1 cellular context compared by ENCODE assay signal in genomic region chr1:172442404-172442803, GRCh38.
TF ChIP-seq lines count a peak whose summit lies in the region.

No MANE protein-coding gene starts in this region.

TF ChIP-seq in K562, 482 proteins besides CTCF, POLR2A, EP300 and RAD21 (continued from another document and continues in another):
- TF ChIP-seq HIVEP1 (CRISPR knock-in tag; IDR thresholded peaks at IDR 0.05) (no peak), HLTF (IDR thresholded peaks at IDR 0.05) (peak; percentile 53; the same call in 1 of the 2 replicates), E2F4 (CRISPR knock-in tag; IDR thresholded peaks at IDR 0.05; ENCODE audit: low read depth) (no peak), HCFC1 (IDR thresholded peaks at IDR 0.05; ENCODE audit: low read depth, low read length) (no peak), NUFIP1 (IDR thresholded peaks at IDR 0.05; ENCODE audit: partially characterized antibody) (no peak), SNAPC5 (CRISPR knock-in tag; IDR thresholded peaks at IDR 0.05) (no peak), CC2D1A (IDR thresholded peaks at IDR 0.05) (peak; percentile 69; the same call in 1 of the 2 replicates), ZNF707 (CRISPR knock-in tag; conservative IDR thresholded peaks at IDR 0.05) (no peak), RBM34 (IDR thresholded peaks at IDR 0.05; ENCODE audit: borderline replicate concordance, insufficient read depth, low read length) (no peak), TFE3 (CRISPR knock-in tag; IDR thresholded peaks at IDR 0.05) (no peak), MBD2 (IDR thresholded peaks at IDR 0.05; ENCODE audit: borderline replicate concordance, low read depth) (0 out of 2 replicates have a peak, but pooled peaks have one; percentile 27), NCOA1 (IDR thresholded peaks at IDR 0.05; ENCODE audit: low read depth) (no peak; the same call in 1 of the 2 replicates), TBP (optimal IDR thresholded peaks at IDR 0.05; ENCODE audit: low read depth, low read length) (no peak), TRIM28 (IDR thresholded peaks at IDR 0.05) (0 out of 2 replicates have a peak, but pooled peaks have one; percentile 50), MYBL2 (IDR thresholded peaks at IDR 0.05; ENCODE audit: low read depth) (no peak), MYBL2 (CRISPR knock-in tag; IDR thresholded peaks at IDR 0.05; ENCODE audit: borderline replicate concordance) (no peak), ILF3 (IDR thresholded peaks at IDR 0.05; ENCODE audit: borderline replicate concordance) (no peak), THRB (CRISPR knock-in tag; conservative IDR thresholded peaks at IDR 0.05) (no peak), BMI1 (IDR thresholded peaks at IDR 0.05; ENCODE audit: low read length) (no peak), CREM (IDR thresholded peaks at IDR 0.05; ENCODE audit: low read depth) (peak; percentile 53), NCOA2 (IDR thresholded peaks at IDR 0.05; ENCODE audit: partially characterized antibody in 2 of 2) (no peak), HDGF (IDR thresholded peaks at IDR 0.05) (no peak), SRF (CRISPR knock-in tag; IDR thresholded peaks at IDR 0.05) (peak in 1 of 2 experiments; percentile 86; a peak in 1 of 4 replicates), BRF1 (IDR thresholded peaks at IDR 0.05; ENCODE audit: borderline replicate concordance, extremely low read depth, insufficient read length) (no peak), FOXK2 (conservative IDR thresholded peaks at IDR 0.05 in 1 of 2, IDR thresholded peaks at IDR 0.05 in 1 of 2; ENCODE audit: low read depth in 2 of 2) (0 out of 4 replicates have a peak, but pooled peaks of 1 of the 2 experiments have one; percentile 13), ID3 (CRISPR knock-in tag; IDR thresholded peaks at IDR 0.05) (no peak), ID3 (tag; IDR thresholded peaks at IDR 0.05) (no peak), SETDB1 (IDR thresholded peaks at IDR 0.05; ENCODE audit: low read length) (no peak), HNRNPH1 (optimal IDR thresholded peaks at IDR 0.05; ENCODE audit: low read depth, low read length) (no peak), GTF2F1 (IDR thresholded peaks at IDR 0.05; ENCODE audit: low read depth, low read length) (no peak), FOXA3 (CRISPR knock-in tag; conservative IDR thresholded peaks at IDR 0.05 in 1 of 2, IDR thresholded peaks at IDR 0.05 in 1 of 2) (peak in 1 of 2 experiments; percentile 51; a peak in 2 of 4 replicates), FOXP4 (CRISPR knock-in tag; IDR thresholded peaks at IDR 0.05; ENCODE audit: borderline replicate concordance) (no peak), ZBTB7A (IDR thresholded peaks at IDR 0.05; ENCODE audit: borderline replicate concordance, control insufficient read depth, low read depth, low read length) (peak; percentile 81), ZNF408 (CRISPR knock-in tag; IDR thresholded peaks at IDR 0.05; ENCODE audit: low read depth) (no peak), ZNF311 (CRISPR knock-in tag; IDR thresholded peaks at IDR 0.05) (no peak), PHB (CRISPR knock-in tag; IDR thresholded peaks at IDR 0.05) (no peak), ARID3A (IDR thresholded peaks at IDR 0.05; ENCODE audit: borderline replicate concordance, low read depth, low read length) (peak; percentile 75; the same call in 1 of the 2 replicates), NR2C1 (IDR thresholded peaks at IDR 0.05) (peak; percentile 58; the same call in 1 of the 2 replicates), NR2C1 (tag; IDR thresholded peaks at IDR 0.05) (peak; percentile 82), BCOR (IDR thresholded peaks at IDR 0.05) (peak; percentile 65; the same call in 1 of the 2 replicates), ETV6 (IDR thresholded peaks at IDR 0.05; ENCODE audit: borderline replicate concordance in 1 of 2, low read depth in 2 of 2, low read length in 1 of 2) (0 out of 4 replicates have a peak, but pooled peaks of 1 of the 2 experiments have one; percentile 35), ETV6 (CRISPR knock-in tag; IDR thresholded peaks at IDR 0.05; ENCODE audit: borderline replicate concordance) (no peak), STAG1 (CRISPR knock-in tag; IDR thresholded peaks at IDR 0.05; ENCODE audit: borderline replicate concordance) (no peak), HDAC1 (IDR thresholded peaks at IDR 0.05) (peak; percentile 6 to 73; a peak in 2 of 4 replicates), IRF1 (CRISPR knock-in tag; IDR thresholded peaks at IDR 0.05; ENCODE audit: borderline replicate concordance) (no peak), TBL1XR1 (IDR thresholded peaks at IDR 0.05; ENCODE audit: low read length in 2 of 2) (peak; percentile 11 to 88; a peak in 2 of 4 replicates), MYNN (IDR thresholded peaks at IDR 0.05) (0 out of 2 replicates have a peak, but pooled peaks have one; percentile 31), MYNN (CRISPR knock-in tag; IDR thresholded peaks at IDR 0.05) (no peak), TFAP4 (CRISPR knock-in tag; IDR thresholded peaks at IDR 0.05; ENCODE audit: borderline replicate concordance) (0 out of 2 replicates have a peak, but pooled peaks have one; percentile 14), CBFA2T3 (IDR thresholded peaks at IDR 0.05) (peak; percentile 97), KLF16 (IDR thresholded peaks at IDR 0.05) (peak; percentile 78), ZNF224 (CRISPR knock-in tag; IDR thresholded peaks at IDR 0.05) (no peak), ZNF324 (CRISPR knock-in tag; IDR thresholded peaks at IDR 0.05) (no peak), SAP30 (IDR thresholded peaks at IDR 0.05; ENCODE audit: borderline replicate concordance, insufficient read depth, low read depth, low read length, poor library complexity, severe bottlenecking) (no peak), HMG20A (CRISPR knock-in tag; conservative IDR thresholded peaks at IDR 0.05) (no peak), EZH2 (IDR thresholded peaks at IDR 0.05; ENCODE audit: borderline replicate concordance, low read depth, low read length) (no peak), LCOR (CRISPR knock-in tag; IDR thresholded peaks at IDR 0.05) (no peak; the same call in 1 of the 2 replicates), ZNF76 (CRISPR knock-in tag; IDR thresholded peaks at IDR 0.05; ENCODE audit: borderline replicate concordance) (no peak), ELF1 (tag; IDR thresholded peaks at IDR 0.05) (peak; percentile 40; the same call in 1 of the 2 replicates), ZNF165 (CRISPR knock-in tag; IDR thresholded peaks at IDR 0.05; ENCODE audit: borderline replicate concordance) (no peak), TEAD4 (IDR thresholded peaks at IDR 0.05; ENCODE audit: low read length) (peak; percentile 93), TEAD4 (CRISPR knock-in tag; IDR thresholded peaks at IDR 0.05; ENCODE audit: borderline replicate concordance) (no peak), ATF7 (IDR thresholded peaks at IDR 0.05) (0 out of 2 replicates have a peak, but pooled peaks have one; percentile 33), ETV5 (CRISPR knock-in tag; IDR thresholded peaks at IDR 0.05; ENCODE audit: low read depth) (peak; percentile 78), ZKSCAN8 (CRISPR knock-in tag; IDR thresholded peaks at IDR 0.05) (peak; percentile 62; the same call in 1 of the 2 replicates), CTCFL (IDR thresholded peaks at IDR 0.05; ENCODE audit: borderline replicate concordance, insufficient read depth, low read depth, low read length, poor library complexity, severe bottlenecking) (no peak), ZNF79 (CRISPR knock-in tag; IDR thresholded peaks at IDR 0.05; ENCODE audit: low read depth) (no peak), MYC (IDR thresholded peaks at IDR 0.05; ENCODE audit: low read depth, low read length) (peak; percentile 30; the same call in 1 of the 2 replicates), MYC (CRISPR knock-in tag; IDR thresholded peaks at IDR 0.05; ENCODE audit: borderline replicate concordance, low read depth) (no peak), TARDBP (IDR thresholded peaks at IDR 0.05) (no peak)
